Comparison of ENCODE assay signal across 7 cellular contexts in the genomic region with DNA sequence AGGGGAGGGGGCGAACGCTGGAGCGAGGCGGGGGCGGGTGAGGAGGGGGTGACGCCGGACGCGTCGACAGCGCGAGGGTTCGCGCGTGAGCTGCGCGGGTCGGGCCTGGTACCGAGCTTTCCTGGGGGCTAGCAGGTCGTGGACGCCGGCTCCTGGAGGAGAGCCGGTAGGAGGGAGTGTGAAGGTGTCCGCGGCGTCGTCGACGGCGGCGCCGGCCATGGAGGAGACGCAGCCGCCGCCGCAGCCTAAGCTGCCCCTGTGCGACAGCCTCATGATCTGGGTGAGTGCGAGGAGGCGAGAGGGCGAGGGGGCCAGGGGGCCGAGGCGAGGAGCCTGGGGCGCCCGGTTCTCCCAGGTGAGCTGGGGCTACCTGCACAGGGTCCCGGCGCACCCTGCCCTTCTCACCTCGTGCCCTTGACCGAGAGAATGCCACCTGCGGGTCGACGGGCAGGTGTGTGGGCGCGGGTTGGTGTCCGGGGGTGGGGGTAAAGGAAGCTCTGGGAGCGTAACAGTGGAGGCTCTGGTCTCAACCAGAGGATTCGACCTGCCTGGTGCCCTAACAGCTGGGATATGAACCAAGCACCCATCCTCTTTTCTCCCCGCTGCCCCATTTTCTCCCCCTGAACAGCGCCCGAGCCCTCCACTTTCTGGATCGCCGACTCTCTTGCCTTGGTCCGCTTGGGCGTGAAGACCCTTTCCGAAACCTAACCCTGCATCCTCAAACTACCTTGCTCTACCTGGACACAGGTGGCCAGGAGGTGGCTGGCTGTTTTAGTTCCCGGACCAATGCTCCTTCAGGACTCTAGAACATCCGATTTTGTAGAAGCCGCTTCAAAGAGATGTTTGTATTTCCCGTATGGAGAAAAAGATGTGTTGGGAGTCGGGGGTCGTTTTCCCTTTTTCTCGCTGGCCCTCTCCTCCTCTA. TPM values are rescaled to one million over a fixed set of nuclear protein-coding genes. Genes with fewer than 3 reads are reported as not detected.
DNase-seq lines count a peak whose midpoint lies in the region; ATAC-seq and TF ChIP-seq lines count a peak whose summit lies in the region.

HOOK1 (plus strand) TSS at position 49 of the 925 bp plus-strand sequence; CDS start at position 218, 169 bp downstream.

- H3K36me3 ChIP-seq in RWPE2 (ENCODE audit: low read depth), result no peaks in the 10 kb centered on the region

- H3K4me1 Mint-ChIP-seq in endothelial cell (ENCODE audit: unreplicated experiment) (no peaks in the 10 kb centered on the region), nephron progenitor cell (no peaks in the 10 kb centered on the region)

- H3K9me3 Mint-ChIP-seq in endothelial cell (ENCODE audit: unreplicated experiment), result no peaks in the 10 kb centered on the region
- no peaks in the 10 kb centered on the region for H3K9me3 Mint-ChIP-seq in nephron progenitor cell

- ATAC-seq in GM18868 (IDR thresholded peaks at IDR 0.05; ENCODE audit: unreplicated experiment), result peak; percentile 23
- peak; percentile 25 for ATAC-seq in HG02840 (IDR thresholded peaks at IDR 0.05; ENCODE audit: low FRiP score, unreplicated experiment)
- ATAC-seq in RWPE2 (ENCODE audit: low read depth), result peak; percentile 52
- no peak for ATAC-seq in HG02970 (IDR thresholded peaks at IDR 0.05; ENCODE audit: low FRiP score, unreplicated experiment)
- no peak for ATAC-seq in HG02642 (IDR thresholded peaks at IDR 0.05; ENCODE audit: poor library complexity, unreplicated experiment)

- DNase-seq in RWPE2 (ENCODE audit: low spot score) (peak; percentile 59), endothelial cell (ENCODE audit: low spot score) (no peak), nephron progenitor cell (no peak)

- H3K27ac Mint-ChIP-seq in endothelial cell (ENCODE audit: unreplicated experiment) (no peak within 1 kb of the TSS), nephron progenitor cell (no peak within 1 kb of the TSS)

- no peaks in the 10 kb centered on the region for H3K27me3 ChIP-seq in RWPE2 (ENCODE audit: insufficient read depth, poor library complexity, severe bottlenecking)

- no peaks in the 10 kb centered on the region for H3K9me3 ChIP-seq in RWPE2 (ENCODE audit: severe bottlenecking)

- H3K4me3 ChIP-seq in RWPE2 (ENCODE audit: severe bottlenecking), result peak within 1 kb of the TSS; percentile 93

- TF ChIP-seq CTCF in RWPE2 (IDR thresholded peaks at IDR 0.05; ENCODE audit: poor library complexity, severe bottlenecking), result no peak
- no peak for TF ChIP-seq CTCF in endothelial cell (IDR thresholded peaks at IDR 0.05; ENCODE audit: unreplicated experiment)
- no peak for TF ChIP-seq CTCF in nephron progenitor cell (IDR thresholded peaks at IDR 0.05)

- no peaks in the 10 kb centered on the region for H3K27me3 Mint-ChIP-seq in endothelial cell (ENCODE audit: unreplicated experiment)
- peaks cover 17% of the 10 kb centered on the region for H3K27me3 Mint-ChIP-seq in nephron progenitor cell (ENCODE audit: low read depth, poor library complexity)

- H3K4me1 ChIP-seq in RWPE2 (ENCODE audit: insufficient read depth, poor library complexity, severe bottlenecking), result peaks cover 10% of the 10 kb centered on the region

- H3K4me3 Mint-ChIP-seq in endothelial cell (ENCODE audit: unreplicated experiment) (peak within 1 kb of the TSS; percentile 89), nephron progenitor cell (peak within 1 kb of the TSS; percentile 71)

- H3K36me3 Mint-ChIP-seq in endothelial cell (ENCODE audit: low read depth, unreplicated experiment) (no peaks in the 10 kb centered on the region), nephron progenitor cell (ENCODE audit: low read depth) (no peaks in the 10 kb centered on the region)

- no peak within 1 kb of the TSS for H3K27ac ChIP-seq in RWPE2 (ENCODE audit: poor library complexity, severe bottlenecking)

RNA-seq across cellular contexts. Expression of gene HOOK1, which starts in this region (rescaled TPM):
- 8.2 TPM for total RNA-seq in endothelial cell (ENCODE audit: unreplicated experiment)

Comparison
In these comparisons a context has a peak if more than half of its experiments do, and no peak if none do; other contexts are left out.
1. ATAC-seq: peak in GM18868 (single experiment), HG02840 (single experiment) and RWPE2 (single experiment); none in HG02970 (single experiment) and HG02642 (single experiment).